In genomic region chr2:215692387-215693079, GRCh38 we compare ENCODE assay signal across 1 cellular context.
A peak's percentile ranks its signal among the peaks of the same experiment; 100 is the strongest.
TF ChIP-seq lines count a peak whose summit lies in the region.

No MANE protein-coding gene starts in this region.

TF ChIP-seq in HepG2, 621 proteins besides CTCF, POLR2A, EP300 and RAD21 (continued from another document and continues in another):
- TF ChIP-seq, protein P1, sequence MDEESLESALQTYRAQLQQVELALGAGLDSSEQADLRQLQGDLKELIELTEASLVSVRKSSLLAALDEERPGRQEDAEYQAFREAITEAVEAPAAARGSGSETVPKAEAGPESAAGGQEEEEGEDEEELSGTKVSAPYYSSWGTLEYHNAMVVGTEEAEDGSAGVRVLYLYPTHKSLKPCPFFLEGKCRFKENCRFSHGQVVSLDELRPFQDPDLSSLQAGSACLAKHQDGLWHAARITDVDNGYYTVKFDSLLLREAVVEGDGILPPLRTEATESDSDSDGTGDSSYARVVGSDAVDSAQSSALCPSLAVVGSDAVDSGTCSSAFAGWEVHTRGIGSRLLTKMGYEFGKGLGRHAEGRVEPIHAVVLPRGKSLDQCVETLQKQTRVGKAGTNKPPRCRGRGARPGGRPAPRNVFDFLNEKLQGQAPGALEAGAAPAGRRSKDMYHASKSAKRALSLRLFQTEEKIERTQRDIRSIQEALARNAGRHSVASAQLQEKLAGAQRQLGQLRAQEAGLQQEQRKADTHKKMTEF (CRISPR knock-in tag; IDR thresholded peaks at IDR 0.05): peak; percentile 21
- 0 out of 2 replicates have a peak, but pooled peaks have one; percentile 48 for TF ChIP-seq TIGD3 (CRISPR knock-in tag; IDR thresholded peaks at IDR 0.05; ENCODE audit: borderline replicate concordance)
- TF ChIP-seq ZBTB1 (CRISPR knock-in tag; IDR thresholded peaks at IDR 0.05; ENCODE audit: borderline replicate concordance): no peak
- TF ChIP-seq RXRA (CRISPR knock-in tag; IDR thresholded peaks at IDR 0.05): no peak
- TF ChIP-seq TARDBP (CRISPR knock-in tag; IDR thresholded peaks at IDR 0.05): no peak
- TF ChIP-seq, protein P2, sequence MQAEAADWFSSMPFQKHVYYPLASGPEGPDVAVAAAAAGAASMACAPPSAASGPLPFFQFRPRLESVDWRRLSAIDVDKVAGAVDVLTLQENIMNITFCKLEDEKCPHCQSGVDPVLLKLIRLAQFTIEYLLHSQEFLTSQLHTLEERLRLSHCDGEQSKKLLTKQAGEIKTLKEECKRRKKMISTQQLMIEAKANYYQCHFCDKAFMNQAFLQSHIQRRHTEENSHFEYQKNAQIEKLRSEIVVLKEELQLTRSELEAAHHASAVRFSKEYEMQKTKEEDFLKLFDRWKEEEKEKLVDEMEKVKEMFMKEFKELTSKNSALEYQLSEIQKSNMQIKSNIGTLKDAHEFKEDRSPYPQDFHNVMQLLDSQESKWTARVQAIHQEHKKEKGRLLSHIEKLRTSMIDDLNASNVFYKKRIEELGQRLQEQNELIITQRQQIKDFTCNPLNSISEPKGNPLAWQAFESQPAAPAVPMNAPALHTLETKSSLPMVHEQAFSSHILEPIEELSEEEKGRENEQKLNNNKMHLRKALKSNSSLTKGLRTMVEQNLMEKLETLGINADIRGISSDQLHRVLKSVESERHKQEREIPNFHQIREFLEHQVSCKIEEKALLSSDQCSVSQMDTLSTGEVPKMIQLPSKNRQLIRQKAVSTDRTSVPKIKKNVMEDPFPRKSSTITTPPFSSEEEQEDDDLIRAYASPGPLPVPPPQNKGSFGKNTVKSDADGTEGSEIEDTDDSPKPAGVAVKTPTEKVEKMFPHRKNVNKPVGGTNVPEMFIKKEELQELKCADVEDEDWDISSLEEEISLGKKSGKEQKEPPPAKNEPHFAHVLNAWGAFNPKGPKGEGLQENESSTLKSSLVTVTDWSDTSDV (CRISPR knock-in tag; IDR thresholded peaks at IDR 0.05): no peak
- peak; percentile 53; the same call in 1 of the 2 replicates for TF ChIP-seq CREB1 (IDR thresholded peaks at IDR 0.05)
- TF ChIP-seq CREB1 (CRISPR knock-in tag; IDR thresholded peaks at IDR 0.05): peak; percentile 44
- no peak for TF ChIP-seq THAP11 (CRISPR knock-in tag; IDR thresholded peaks at IDR 0.05)
- TF ChIP-seq, protein P3, sequence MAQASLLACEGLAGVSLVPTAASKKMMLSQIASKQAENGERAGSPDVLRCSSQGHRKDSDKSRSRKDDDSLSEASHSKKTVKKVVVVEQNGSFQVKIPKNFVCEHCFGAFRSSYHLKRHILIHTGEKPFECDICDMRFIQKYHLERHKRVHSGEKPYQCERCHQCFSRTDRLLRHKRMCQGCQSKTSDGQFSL (CRISPR knock-in tag; IDR thresholded peaks at IDR 0.05): no peak
- no peak for TF ChIP-seq XRCC5 (optimal IDR thresholded peaks at IDR 0.05; ENCODE audit: low read length)
- no peak for TF ChIP-seq GLMP (CRISPR knock-in tag; IDR thresholded peaks at IDR 0.05; ENCODE audit: borderline replicate concordance)
- TF ChIP-seq CCDC6 (CRISPR knock-in tag; IDR thresholded peaks at IDR 0.05): 0 out of 2 replicates have a peak, but pooled peaks have one; percentile 59
- TF ChIP-seq ZNF768 (CRISPR knock-in tag; IDR thresholded peaks at IDR 0.05): no peak
- 0 out of 2 replicates have a peak, but pooled peaks have one; percentile 7 for TF ChIP-seq NR2F6 (IDR thresholded peaks at IDR 0.05)
- TF ChIP-seq NR2F6 (CRISPR knock-in tag; IDR thresholded peaks at IDR 0.05): 0 out of 2 replicates have a peak, but pooled peaks have one; percentile 16
- TF ChIP-seq RBM39 (IDR thresholded peaks at IDR 0.05; ENCODE audit: low read depth, low read length, poor library complexity, severe bottlenecking): no peak
- no peak for TF ChIP-seq PATZ1 (CRISPR knock-in tag; IDR thresholded peaks at IDR 0.05)
- TF ChIP-seq, protein P4, sequence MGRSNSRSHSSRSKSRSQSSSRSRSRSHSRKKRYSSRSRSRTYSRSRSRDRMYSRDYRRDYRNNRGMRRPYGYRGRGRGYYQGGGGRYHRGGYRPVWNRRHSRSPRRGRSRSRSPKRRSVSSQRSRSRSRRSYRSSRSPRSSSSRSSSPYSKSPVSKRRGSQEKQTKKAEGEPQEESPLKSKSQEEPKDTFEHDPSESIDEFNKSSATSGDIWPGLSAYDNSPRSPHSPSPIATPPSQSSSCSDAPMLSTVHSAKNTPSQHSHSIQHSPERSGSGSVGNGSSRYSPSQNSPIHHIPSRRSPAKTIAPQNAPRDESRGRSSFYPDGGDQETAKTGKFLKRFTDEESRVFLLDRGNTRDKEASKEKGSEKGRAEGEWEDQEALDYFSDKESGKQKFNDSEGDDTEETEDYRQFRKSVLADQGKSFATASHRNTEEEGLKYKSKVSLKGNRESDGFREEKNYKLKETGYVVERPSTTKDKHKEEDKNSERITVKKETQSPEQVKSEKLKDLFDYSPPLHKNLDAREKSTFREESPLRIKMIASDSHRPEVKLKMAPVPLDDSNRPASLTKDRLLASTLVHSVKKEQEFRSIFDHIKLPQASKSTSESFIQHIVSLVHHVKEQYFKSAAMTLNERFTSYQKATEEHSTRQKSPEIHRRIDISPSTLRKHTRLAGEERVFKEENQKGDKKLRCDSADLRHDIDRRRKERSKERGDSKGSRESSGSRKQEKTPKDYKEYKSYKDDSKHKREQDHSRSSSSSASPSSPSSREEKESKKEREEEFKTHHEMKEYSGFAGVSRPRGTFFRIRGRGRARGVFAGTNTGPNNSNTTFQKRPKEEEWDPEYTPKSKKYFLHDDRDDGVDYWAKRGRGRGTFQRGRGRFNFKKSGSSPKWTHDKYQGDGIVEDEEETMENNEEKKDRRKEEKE (IDR thresholded peaks at IDR 0.05): no peak
- TF ChIP-seq ZNF709 (CRISPR knock-in tag; IDR thresholded peaks at IDR 0.05): no peak
- no peak for TF ChIP-seq SNAPC5 (CRISPR knock-in tag; IDR thresholded peaks at IDR 0.05; ENCODE audit: borderline replicate concordance)
- TF ChIP-seq MAF1 (CRISPR knock-in tag; IDR thresholded peaks at IDR 0.05; ENCODE audit: borderline replicate concordance): no peak
- TF ChIP-seq POLR2AphosphoS5 (IDR thresholded peaks at IDR 0.05; ENCODE audit: low read depth, low read length): no peak
- TF ChIP-seq ZNF142 (CRISPR knock-in tag; IDR thresholded peaks at IDR 0.05): no peak
- no peak for TF ChIP-seq IKZF4 (CRISPR knock-in tag; IDR thresholded peaks at IDR 0.05; ENCODE audit: borderline replicate concordance, low read depth, not compliant biosample characterization)
- no peak for TF ChIP-seq ZNF879 (CRISPR knock-in tag; IDR thresholded peaks at IDR 0.05)
- no peak for TF ChIP-seq DR1 (CRISPR knock-in tag; IDR thresholded peaks at IDR 0.05)
- no peak for TF ChIP-seq CEBPB (IDR thresholded peaks at IDR 0.05; ENCODE audit: borderline replicate concordance, low read depth, low read length)
- TF ChIP-seq SMYD3 (CRISPR knock-in tag; IDR thresholded peaks at IDR 0.05): no peak
- TF ChIP-seq ZNF556 (CRISPR knock-in tag; IDR thresholded peaks at IDR 0.05; ENCODE audit: borderline replicate concordance): no peak
- no peak for TF ChIP-seq GRHL1 (CRISPR knock-in tag; conservative IDR thresholded peaks at IDR 0.05)
- TF ChIP-seq, protein P5, sequence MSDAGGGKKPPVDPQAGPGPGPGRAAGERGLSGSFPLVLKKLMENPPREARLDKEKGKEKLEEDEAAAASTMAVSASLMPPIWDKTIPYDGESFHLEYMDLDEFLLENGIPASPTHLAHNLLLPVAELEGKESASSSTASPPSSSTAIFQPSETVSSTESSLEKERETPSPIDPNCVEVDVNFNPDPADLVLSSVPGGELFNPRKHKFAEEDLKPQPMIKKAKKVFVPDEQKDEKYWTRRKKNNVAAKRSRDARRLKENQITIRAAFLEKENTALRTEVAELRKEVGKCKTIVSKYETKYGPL (CRISPR knock-in tag; IDR thresholded peaks at IDR 0.05): no peak
- TF ChIP-seq ZFX (CRISPR knock-in tag; IDR thresholded peaks at IDR 0.05; ENCODE audit: low read depth): no peak
- no peak for TF ChIP-seq ZNF343 (CRISPR knock-in tag; IDR thresholded peaks at IDR 0.05)
- TF ChIP-seq ZNF549 (CRISPR knock-in tag; IDR thresholded peaks at IDR 0.05): no peak
- no peak for TF ChIP-seq SNRNP70 (IDR thresholded peaks at IDR 0.05; ENCODE audit: low read depth, low read length)
- no peak for TF ChIP-seq ZFP36L1 (CRISPR knock-in tag; IDR thresholded peaks at IDR 0.05)
- 0 out of 2 replicates have a peak, but pooled peaks have one; percentile 20 for TF ChIP-seq DPF2 (CRISPR knock-in tag; IDR thresholded peaks at IDR 0.05; ENCODE audit: borderline replicate concordance, low read depth)
- TF ChIP-seq HDAC6 (IDR thresholded peaks at IDR 0.05; ENCODE audit: low read depth, low read length): no peak
- no peak for TF ChIP-seq NR3C1 (CRISPR knock-in tag; IDR thresholded peaks at IDR 0.05)
